8 cellular contexts compared by ENCODE assay signal in genomic region chr1:75632350-75632949, GRCh38.
A peak's percentile ranks its signal among the peaks of the same experiment; 100 is the strongest.
DNase-seq lines count a peak whose midpoint lies in the region; ATAC-seq and TF ChIP-seq lines count a peak whose summit lies in the region.

No MANE protein-coding gene starts in this region.

- DNase-seq in stimulated activated naive CD8-positive, alpha-beta T cell treated with anti-CD3 and anti-CD28 coated beads, Interleukin-15, amount 100 ng/mL, for 72 hours, result no peak
- no peak for DNase-seq in stimulated activated naive CD8-positive, alpha-beta T cell treated with anti-CD3 and anti-CD28 coated beads, Interleukin-15, Interleukin-2, amounts not matched to agents 100 U/mL and 50 U/mL, for 24 hours
- DNase-seq in NCI-H510A (lab: John Stamatoyannopoulos, UW) (peak; percentile 16), choroid plexus epithelial cell (ENCODE audit: low read depth) (peak; percentile 63), midbrain (lab: John Stamatoyannopoulos, UW) (peak; percentile 49)
- no peak for DNase-seq in activated CD4-positive, CD25-positive, alpha-beta regulatory T cell treated with anti-CD3 and anti-CD28 coated beads, Interleukin-2, amount 50 U/mL, for 72 hours
- no peak for DNase-seq in activated CD4-positive, alpha-beta T cell treated with anti-CD3 and anti-CD28 coated beads, Interleukin-2, amount 50 U/mL, for 1 hour

- no peak overlapping the region for H3K27ac Mint-ChIP-seq in stimulated activated naive CD8-positive, alpha-beta T cell treated with anti-CD3 and anti-CD28 coated beads, Interleukin-15, amount 100 ng/mL, for 72 hours

- TF ChIP-seq CTCF in choroid plexus epithelial cell (conservative IDR thresholded peaks at IDR 0.05; ENCODE audit: low read depth, low read length), result peak; percentile 80

- no peaks in the 10 kb centered on the region for H3K9me3 Mint-ChIP-seq in stimulated activated naive CD8-positive, alpha-beta T cell treated with anti-CD3 and anti-CD28 coated beads, Interleukin-15, amount 100 ng/mL, for 72 hours

- peak; percentile 55 for ATAC-seq in stimulated activated naive CD8-positive, alpha-beta T cell treated with anti-CD3 and anti-CD28 coated beads, Interleukin-15, amount 100 ng/mL, for 72 hours
- ATAC-seq in stimulated activated naive CD8-positive, alpha-beta T cell treated with anti-CD3 and anti-CD28 coated beads, Interleukin-15, Interleukin-2, amounts not matched to agents 100 U/mL and 50 U/mL, for 24 hours, result no peak
- ATAC-seq in HG02759 (IDR thresholded peaks at IDR 0.05; ENCODE audit: unreplicated experiment), result peak; percentile 73

- peaks cover 13% of the 10 kb centered on the region for H3K27me3 Mint-ChIP-seq in stimulated activated naive CD8-positive, alpha-beta T cell treated with anti-CD3 and anti-CD28 coated beads, Interleukin-15, amount 100 ng/mL, for 72 hours

- H3K4me1 Mint-ChIP-seq in stimulated activated naive CD8-positive, alpha-beta T cell treated with anti-CD3 and anti-CD28 coated beads, Interleukin-15, amount 100 ng/mL, for 72 hours, result no peaks in the 10 kb centered on the region

- H3K4me3 ChIP-seq in choroid plexus epithelial cell (ENCODE audit: low read depth, low read length), result no peak overlapping the region

- no peak overlapping the region for H3K4me3 Mint-ChIP-seq in stimulated activated naive CD8-positive, alpha-beta T cell treated with anti-CD3 and anti-CD28 coated beads, Interleukin-15, amount 100 ng/mL, for 72 hours

Comparison
In these comparisons a context has a peak if more than half of its experiments do, and no peak if none do; other contexts are left out.
1. DNase-seq: peak in NCI-H510A (single experiment), choroid plexus epithelial cell (single experiment) and midbrain (single experiment); none in stimulated activated naive CD8-positive, alpha-beta T cell treated with anti-CD3 and anti-CD28 coated beads, Interleukin-15, amount 100 ng/mL, for 72 hours (0 of 2), stimulated activated naive CD8-positive, alpha-beta T cell treated with anti-CD3 and anti-CD28 coated beads, Interleukin-15, Interleukin-2, amounts not matched to agents 100 U/mL and 50 U/mL, for 24 hours (single experiment), activated CD4-positive, CD25-positive, alpha-beta regulatory T cell treated with anti-CD3 and anti-CD28 coated beads, Interleukin-2, amount 50 U/mL, for 72 hours (single experiment) and activated CD4-positive, alpha-beta T cell treated with anti-CD3 and anti-CD28 coated beads, Interleukin-2, amount 50 U/mL, for 1 hour (single experiment).